Comparison of ENCODE assay signal across 14 cellular contexts in the genomic region with DNA sequence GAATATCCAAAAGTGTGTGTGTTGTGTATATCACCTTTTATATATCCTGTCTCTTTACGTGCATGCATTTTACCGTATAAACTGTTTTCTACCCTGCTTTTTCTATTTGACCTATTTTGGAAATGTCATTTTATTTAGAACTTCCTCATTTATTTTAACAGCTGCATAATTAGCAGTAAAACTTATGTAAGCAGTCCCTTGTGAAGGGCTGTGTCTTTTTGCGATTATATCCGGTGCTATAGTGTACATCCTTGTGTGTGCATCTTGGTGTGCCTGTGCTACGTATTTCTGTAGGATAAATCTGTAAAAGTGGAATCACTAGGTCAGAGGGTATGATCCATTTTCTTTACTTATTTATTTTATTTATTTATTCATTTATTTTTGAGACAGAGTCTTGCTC. TPM values are rescaled to one million over a fixed set of nuclear protein-coding genes. Genes with fewer than 3 reads are reported as not detected.
DNase-seq lines count a peak whose midpoint lies in the region; ATAC-seq and TF ChIP-seq lines count a peak whose summit lies in the region.
"Had no signal": no experiment of that assay in that cellular context is flagged by ENCODE, and none has a peak within 500 bp of the region (broad histone marks: within the 10 kb centered on the region; RNA-seq: fewer than 3 reads in every experiment).

No MANE protein-coding gene starts in this region.

- H3K9me2 ChIP-seq in PC-9 (ENCODE audit: insufficient read depth): no peaks in the 10 kb centered on the region

- no peak for ATAC-seq in natural killer cell treated with Interleukin-12 subunit alpha and Interleukin-12 subunit beta and Interleukin-15 and Interleukin-18, amount 100 ng/mL, for 72 hours
- ATAC-seq in natural killer cell: no peak

- BruUV-seq in PC-9 (replicated peaks; lab: Mats Ljungman, UMichigan): no TSS peak

- no peaks in the 10 kb centered on the region for H3K9me3 ChIP-seq in PC-9 (ENCODE audit: insufficient read depth, low read depth)
- H3K9me3 ChIP-seq: Peyer's patch had no signal

- H3K27ac ChIP-seq in PC-9: peak overlapping the region; percentile 28
- H3K27ac ChIP-seq: KMS-11, Peyer's patch had no signal

- POLR2A ChIA-PET in PC-9 (lab: Charles Lee; ENCODE audit: unreplicated experiment): no interaction called here

- CTCF ChIA-PET in PC-9 (lab: Charles Lee): interaction anchor here (1.3 kb wide), 1 partner anchor 28 kb away, joined by 3 read pairs; no protein-coding TSS in a partner anchor

- H3K4me2 ChIP-seq in PC-9: peak overlapping the region; percentile 28
- H3K4me2 ChIP-seq: KMS-11 had no signal

- H4K20me1 ChIP-seq in PC-9 (ENCODE audit: insufficient read depth): no peaks in the 10 kb centered on the region; the same call in 1 of the 2 replicates

- H3K27me3 ChIP-seq in PC-9 (ENCODE audit: insufficient read depth, low read depth): no peaks in the 10 kb centered on the region
- H3K27me3 ChIP-seq: Peyer's patch had no signal

- TF ChIP-seq CTCF in natural killer cell (IDR thresholded peaks at IDR 0.05) (no peak), PC-9 (conservative IDR thresholded peaks at IDR 0.05) (no peak), type B pancreatic cell (conservative IDR thresholded peaks at IDR 0.05) (no peak)

- no peaks in the 10 kb centered on the region for H3K9me3 Mint-ChIP-seq in natural killer cell treated with Interleukin-12 subunit alpha and Interleukin-12 subunit beta and Interleukin-15 and Interleukin-18, amount 100 ng/mL, for 72 hours
- H3K9me3 Mint-ChIP-seq in natural killer cell (no peaks in the 10 kb centered on the region), type B pancreatic cell (no peaks in the 10 kb centered on the region)
- H3K9me3 Mint-ChIP-seq in activated T-helper 1 cell treated with anti-CD3 and anti-CD28 coated beads, Interleukin-12 subunit alpha, Interleukin-12 subunit beta, Interleukin-2, Interleukin-4 antibody, amounts not matched to agents 30 ng/mL and 10 ng/mL and 1 ng/mL, durations not matched to agents 14 hours and 24 hours and 36 hours: no peaks in the 10 kb centered on the region
- H3K9me3 Mint-ChIP-seq: CD8-positive, alpha-beta memory T cell had no signal

- H3K4me1 ChIP-seq in PC-9 (replicated peaks; ENCODE audit: insufficient read depth): peaks cover 59% of the 10 kb centered on the region

- no peak overlapping the region for H2AFZ ChIP-seq in PC-9

- H3K27me3 Mint-ChIP-seq in natural killer cell treated with Interleukin-12 subunit alpha and Interleukin-12 subunit beta and Interleukin-15 and Interleukin-18, amount 100 ng/mL, for 72 hours: no peaks in the 10 kb centered on the region
- H3K27me3 Mint-ChIP-seq in natural killer cell (ENCODE audit: low read depth in 2 of 2) (no peaks in the 10 kb centered on the region), type B pancreatic cell (no peaks in the 10 kb centered on the region)
- H3K27me3 Mint-ChIP-seq in activated T-helper 1 cell treated with anti-CD3 and anti-CD28 coated beads, Interleukin-12 subunit alpha, Interleukin-12 subunit beta, Interleukin-2, Interleukin-4 antibody, amounts not matched to agents 30 ng/mL and 10 ng/mL and 1 ng/mL, durations not matched to agents 14 hours and 24 hours and 36 hours (ENCODE audit: insufficient read depth): no peaks in the 10 kb centered on the region
- H3K27me3 Mint-ChIP-seq: CD8-positive, alpha-beta memory T cell had no signal

- H3K36me3 Mint-ChIP-seq in natural killer cell treated with Interleukin-12 subunit alpha and Interleukin-12 subunit beta and Interleukin-15 and Interleukin-18, amount 100 ng/mL, for 72 hours: peaks cover 39% of the 10 kb centered on the region
- H3K36me3 Mint-ChIP-seq in natural killer cell: peaks cover 14% of the 10 kb centered on the region
- H3K36me3 Mint-ChIP-seq in activated T-helper 1 cell treated with anti-CD3 and anti-CD28 coated beads, Interleukin-12 subunit alpha, Interleukin-12 subunit beta, Interleukin-2, Interleukin-4 antibody, amounts not matched to agents 30 ng/mL and 10 ng/mL and 1 ng/mL, durations not matched to agents 14 hours and 24 hours and 36 hours (ENCODE audit: low read depth): peaks cover 44% of the 10 kb centered on the region
- H3K36me3 Mint-ChIP-seq in type B pancreatic cell: peaks cover 21% of the 10 kb centered on the region

- H3K36me3 ChIP-seq in PC-9 (ENCODE audit: low read depth): peaks cover 32% of the 10 kb centered on the region

- no peak overlapping the region for H3K4me3 ChIP-seq in PC-9
- H3K4me3 ChIP-seq: Peyer's patch had no signal

- peaks cover 32% of the 10 kb centered on the region for H3F3A ChIP-seq in PC-9 (ENCODE audit: insufficient read depth, low read depth)

- peak overlapping the region; percentile 26 for H3K4me3 Mint-ChIP-seq in natural killer cell treated with Interleukin-12 subunit alpha and Interleukin-12 subunit beta and Interleukin-15 and Interleukin-18, amount 100 ng/mL, for 72 hours
- H3K4me3 Mint-ChIP-seq in natural killer cell (no peak overlapping the region), type B pancreatic cell (no peak overlapping the region)
- no peak overlapping the region for H3K4me3 Mint-ChIP-seq in activated T-helper 1 cell treated with anti-CD3 and anti-CD28 coated beads, Interleukin-12 subunit alpha, Interleukin-12 subunit beta, Interleukin-2, Interleukin-4 antibody, amounts not matched to agents 30 ng/mL and 10 ng/mL and 1 ng/mL, durations not matched to agents 14 hours and 24 hours and 36 hours

- intact Hi-C loops in natural killer cell (cut with micrococcal nuclease): no loop called here
- intact Hi-C loops in PC-9 (cut with micrococcal nuclease; ENCODE audit: unreplicated experiment): loop anchor here (1.0 to 5.0 kb wide), 4 partner anchors 39 to 856 kb away; a partner anchor contains a TSS
- intact Hi-C loops in activated T-helper 1 cell treated with anti-CD3 and anti-CD28 coated beads, Interleukin-12 subunit alpha, Interleukin-12 subunit beta, Interleukin-2, Interleukin-4 antibody, amounts not matched to agents 30 ng/mL and 10 ng/mL and 1 ng/mL, durations not matched to agents 14 hours and 24 hours and 36 hours (cut with micrococcal nuclease): no loop called here

- peak overlapping the region in 1 of 2 donors; percentile 40 for H3K27ac Mint-ChIP-seq in natural killer cell treated with Interleukin-12 subunit alpha and Interleukin-12 subunit beta and Interleukin-15 and Interleukin-18, amount 100 ng/mL, for 72 hours
- peak overlapping the region in 1 of 2 donors; percentile 18 for H3K27ac Mint-ChIP-seq in natural killer cell
- H3K27ac Mint-ChIP-seq in activated T-helper 1 cell treated with anti-CD3 and anti-CD28 coated beads, Interleukin-12 subunit alpha, Interleukin-12 subunit beta, Interleukin-2, Interleukin-4 antibody, amounts not matched to agents 30 ng/mL and 10 ng/mL and 1 ng/mL, durations not matched to agents 14 hours and 24 hours and 36 hours: peak overlapping the region; percentile 14
- no peak overlapping the region for H3K27ac Mint-ChIP-seq in type B pancreatic cell

- no peak for DNase-seq in natural killer cell treated with Interleukin-12 subunit alpha and Interleukin-12 subunit beta and Interleukin-15 and Interleukin-18, amount 100 ng/mL, for 72 hours (ENCODE audit: low spot score)
- DNase-seq in natural killer cell (no peak), PC-9 (no peak), type B pancreatic cell (ENCODE audit: extremely low spot score, unreplicated experiment) (no peak), DMS 273 (lab: John Stamatoyannopoulos, UW; ENCODE audit: unreplicated experiment) (no peak), UCSD-AML1 (lab: John Stamatoyannopoulos, UW; ENCODE audit: unreplicated experiment) (no peak)
- DNase-seq in activated T-helper 1 cell treated with anti-CD3 and anti-CD28 coated beads, Interleukin-12 subunit alpha, Interleukin-12 subunit beta, Interleukin-2, Interleukin-4 antibody, amounts not matched to agents 30 ng/mL and 10 ng/mL and 1 ng/mL, durations not matched to agents 14 hours and 24 hours and 36 hours (ENCODE audit: low spot score): no peak
- no peak for DNase-seq in central memory CD4-positive, alpha-beta T cell
- DNase-seq: CD8-positive, alpha-beta memory T cell; GF-D8; GOT3; NCI-H524 treated with DMSO at 0.1 percent for 48 hours had no signal

- H3K79me2 ChIP-seq in PC-9 (ENCODE audit: low read depth): peaks cover 48% of the 10 kb centered on the region

- H3K4me1 Mint-ChIP-seq in natural killer cell treated with Interleukin-12 subunit alpha and Interleukin-12 subunit beta and Interleukin-15 and Interleukin-18, amount 100 ng/mL, for 72 hours (ENCODE audit: low read depth in 2 of 2): peaks cover 22 to 51% of the 10 kb centered on the region in 2 donors
- peaks cover 24 to 28% of the 10 kb centered on the region in 2 donors for H3K4me1 Mint-ChIP-seq in natural killer cell
- peaks cover 49% of the 10 kb centered on the region for H3K4me1 Mint-ChIP-seq in activated T-helper 1 cell treated with anti-CD3 and anti-CD28 coated beads, Interleukin-12 subunit alpha, Interleukin-12 subunit beta, Interleukin-2, Interleukin-4 antibody, amounts not matched to agents 30 ng/mL and 10 ng/mL and 1 ng/mL, durations not matched to agents 14 hours and 24 hours and 36 hours (ENCODE audit: low read depth)
- peaks cover 11% of the 10 kb centered on the region for H3K4me1 Mint-ChIP-seq in type B pancreatic cell (ENCODE audit: unreplicated experiment)

RNA-seq across cellular contexts. Expression of a gene that starts 7.2 kb away (rescaled TPM):
- 100 to 1,000 TPM in 1 of 2 donors, 10 to 100 TPM in 1; 88.2 to 119 TPM for total RNA-seq in natural killer cell treated with Interleukin-12 subunit alpha and Interleukin-12 subunit beta and Interleukin-15 and Interleukin-18, amount 100 ng/mL, for 72 hours
- total RNA-seq in natural killer cell (100 to 1,000 TPM in 2 of 3 donors, 10 to 100 TPM in 1; 90.5 to 129 (median 114) TPM), PC-9 (2021) (36.4 and 59.2 TPM in 2 replicates), type B pancreatic cell (ENCODE audit: low replicate concordance) (42.4 and 87.4 TPM in 2 replicates)
- 56.6 and 66.2 TPM in 2 replicates for total RNA-seq in activated T-helper 1 cell treated with anti-CD3 and anti-CD28 coated beads, Interleukin-12 subunit alpha, Interleukin-12 subunit beta, Interleukin-2, Interleukin-4 antibody, amounts not matched to agents 30 ng/mL and 10 ng/mL and 1 ng/mL, durations not matched to agents 14 hours and 24 hours and 36 hours
